Comparison of ENCODE assay signal across 1 cellular context in genomic region chr15:78550815-78551214, GRCh38.
TF ChIP-seq lines count a peak whose summit lies in the region.

No MANE protein-coding gene starts in this region.

TF ChIP-seq in HepG2, 621 proteins besides CTCF, POLR2A, EP300 and RAD21:
- TF ChIP-seq POLR2G (IDR thresholded peaks at IDR 0.05; ENCODE audit: low read depth, low read length) (peak; percentile 17; the same call in 1 of the 2 replicates), SATB2 (CRISPR knock-in tag; IDR thresholded peaks at IDR 0.05) (no peak), POLR2AphosphoS5 (IDR thresholded peaks at IDR 0.05; ENCODE audit: low read depth, low read length) (peak; percentile 20; the same call in 1 of the 2 replicates), CENPT (CRISPR knock-in tag; IDR thresholded peaks at IDR 0.05; ENCODE audit: low read depth) (no peak), ZHX2 (IDR thresholded peaks at IDR 0.05; ENCODE audit: low read depth) (no peak), ZHX2 (CRISPR knock-in tag; IDR thresholded peaks at IDR 0.05; ENCODE audit: borderline replicate concordance) (no peak)
